8 cellular contexts compared by ENCODE assay signal in genomic region chr19:55642153-55643002, GRCh38. TPM values are rescaled to one million over a fixed set of nuclear protein-coding genes. Genes with fewer than 3 reads are reported as not detected.
DNase-seq lines count a peak whose midpoint lies in the region; ATAC-seq and TF ChIP-seq lines count a peak whose summit lies in the region.

No MANE protein-coding gene starts in this region.

- H3K27me3 Mint-ChIP-seq in activated CD8-positive, alpha-beta T cell treated with anti-CD3 and anti-CD28 coated beads, Interleukin-2, amount 10 ng/mL, durations not matched to agents 7 days and 5 days (ENCODE audit: low read depth) = no peaks in the 10 kb centered on the region

- intact Hi-C loops in prostate gland (cut with DNase I) = no loop called here

- peaks cover 37% of the 10 kb centered on the region for H3K36me3 Mint-ChIP-seq in activated CD8-positive, alpha-beta T cell treated with anti-CD3 and anti-CD28 coated beads, Interleukin-2, amount 10 ng/mL, durations not matched to agents 7 days and 5 days (ENCODE audit: low read depth)

- H3K4me3 Mint-ChIP-seq in activated CD8-positive, alpha-beta T cell treated with anti-CD3 and anti-CD28 coated beads, Interleukin-2, amount 10 ng/mL, durations not matched to agents 7 days and 5 days = peak overlapping the region; percentile 86

- peak overlapping the region; percentile 93 to 95 for H3K27ac ChIP-seq in prostate gland

- peaks cover 60% of the 10 kb centered on the region for H3K4me1 Mint-ChIP-seq in activated CD8-positive, alpha-beta T cell treated with anti-CD3 and anti-CD28 coated beads, Interleukin-2, amount 10 ng/mL, durations not matched to agents 7 days and 5 days (ENCODE audit: low read depth)

- H3K36me3 ChIP-seq in prostate gland = no peaks in the 10 kb centered on the region

- CTCF ChIA-PET in activated CD8-positive, alpha-beta T cell treated with anti-CD3 and anti-CD28 coated beads, Interleukin-2, amount 10 ng/mL, durations not matched to agents 7 days and 5 days (lab: Charles Lee) = interaction anchor here (1.0 to 2.0 kb wide), 5 partner anchors 9 to 43 kb away, joined by 3 to 17 read pairs (median 6); partner anchors contain the start of genes FIZ1, U2AF2 and ZNF865

- TF ChIP-seq CTCF in foreskin fibroblast (IDR thresholded peaks at IDR 0.05; ENCODE audit: low read depth, low read length) (no peak), prostate gland (IDR thresholded peaks at IDR 0.05) (no peak), GM20000 (IDR thresholded peaks at IDR 0.05; ENCODE audit: extremely low read depth, missing control alignments) (no peak)

- no peaks in the 10 kb centered on the region for H3K9me3 Mint-ChIP-seq in activated CD8-positive, alpha-beta T cell treated with anti-CD3 and anti-CD28 coated beads, Interleukin-2, amount 10 ng/mL, durations not matched to agents 7 days and 5 days (ENCODE audit: insufficient read depth)

- ATAC-seq in HG03280 (IDR thresholded peaks at IDR 0.05; ENCODE audit: unreplicated experiment) = peak; percentile 0
- ATAC-seq in activated CD8-positive, alpha-beta T cell treated with anti-CD3 and anti-CD28 coated beads, Interleukin-2, amount 10 ng/mL, durations not matched to agents 7 days and 5 days = peak; percentile 12

- under 1% methylated on average over 28 of the region's 65 CpGs for WGBS in prostate gland

- POLR2A ChIA-PET in activated CD8-positive, alpha-beta T cell treated with anti-CD3 and anti-CD28 coated beads, Interleukin-2, amount 10 ng/mL, durations not matched to agents 7 days and 5 days (lab: Charles Lee) = interaction anchor here (0.9 to 1.9 kb wide), 4 partner anchors 10 to 25 kb away, joined by 3 to 7 read pairs (median 4); partner anchors contain the start of gene U2AF2

- H3K27ac Mint-ChIP-seq in activated CD8-positive, alpha-beta T cell treated with anti-CD3 and anti-CD28 coated beads, Interleukin-2, amount 10 ng/mL, durations not matched to agents 7 days and 5 days = peak overlapping the region; percentile 95

- no peaks in the 10 kb centered on the region for H3K9me3 ChIP-seq in prostate gland

- peaks cover 31% of the 10 kb centered on the region for H3K4me1 ChIP-seq in prostate gland (replicated peaks)

- H3K27me3 ChIP-seq in prostate gland (replicated peaks; ENCODE audit: insufficient read depth) = no peaks in the 10 kb centered on the region

- peak overlapping the region; percentile 80 to 86 for H3K4me3 ChIP-seq in foreskin fibroblast (ENCODE audit: low read depth in 1 of 2, low read length in 2 of 2)
- peak overlapping the region; percentile 85 to 91 for H3K4me3 ChIP-seq in prostate gland

- TF ChIP-seq POLR2A in prostate gland (IDR thresholded peaks at IDR 0.05) = no peak

- DNase-seq in D341Med (ENCODE audit: low spot score) = peak; percentile 53
- DNase-seq in activated CD8-positive, alpha-beta T cell treated with anti-CD3 and anti-CD28 coated beads, Interleukin-2, amount 10 ng/mL, durations not matched to agents 7 days and 5 days = peak; percentile 47
- peak in 1 of 2 donors; percentile 66 for DNase-seq in foreskin fibroblast
- no peak for DNase-seq in prostate gland (ENCODE audit: low spot score)
- no peak for DNase-seq in COLO829 (ENCODE audit: low spot score)
- DNase-seq in GM20000 (ENCODE audit: low spot score) = no peak
- DNase-seq in SKM-1 (lab: John Stamatoyannopoulos, UW; ENCODE audit: unreplicated experiment) = no peak

RNA-seq across cellular contexts. Expression of gene ZNF581, which starts 1.1 kb away (rescaled TPM):
- 10 to 100 TPM; 22.7 to 24.4 TPM for total RNA-seq in activated CD8-positive, alpha-beta T cell treated with anti-CD3 and anti-CD28 coated beads, Interleukin-2, amount 10 ng/mL, durations not matched to agents 7 days and 5 days
- total RNA-seq in prostate gland = 10 to 100 TPM; 19.7 to 20.6 TPM

RNA-seq across cellular contexts. Expression of gene ZNF580, which starts 1.6 kb away (rescaled TPM):
- 10 to 100 TPM; 30.2 to 32.1 TPM for total RNA-seq in activated CD8-positive, alpha-beta T cell treated with anti-CD3 and anti-CD28 coated beads, Interleukin-2, amount 10 ng/mL, durations not matched to agents 7 days and 5 days
- total RNA-seq in prostate gland = 10 to 100 TPM; 49.7 to 70.5 TPM

RNA-seq across cellular contexts. Expression of gene CCDC106, which starts 5.6 kb away (rescaled TPM):
- 1 to 10 TPM; 8.7 to 9.4 TPM for total RNA-seq in activated CD8-positive, alpha-beta T cell treated with anti-CD3 and anti-CD28 coated beads, Interleukin-2, amount 10 ng/mL, durations not matched to agents 7 days and 5 days
- total RNA-seq in prostate gland = 10 to 100 TPM; 17.7 to 70.2 TPM

RNA-seq across cellular contexts. Expression of gene U2AF2, which starts 12.5 kb away (rescaled TPM):
- total RNA-seq in activated CD8-positive, alpha-beta T cell treated with anti-CD3 and anti-CD28 coated beads, Interleukin-2, amount 10 ng/mL, durations not matched to agents 7 days and 5 days = 100 to 1,000 TPM; 296 to 321 TPM
- total RNA-seq in prostate gland = 100 to 1,000 TPM in 1 of 2 donors, 10 to 100 TPM in 1; 99.2 to 224 TPM

RNA-seq across cellular contexts. Expression of gene ZNF784, which starts 18.0 kb away (rescaled TPM):
- total RNA-seq in activated CD8-positive, alpha-beta T cell treated with anti-CD3 and anti-CD28 coated beads, Interleukin-2, amount 10 ng/mL, durations not matched to agents 7 days and 5 days = 1 to 10 TPM; 5.2 to 5.3 TPM
- total RNA-seq in prostate gland = 10 to 100 TPM in 1 of 2 donors, 1 to 10 TPM in 1; 8.9 to 17.2 TPM

Comparison
In these comparisons a context has a peak if more than half of its experiments do, and no peak if none do; other contexts are left out.
1. DNase-seq: peak in D341Med (single experiment) and activated CD8-positive, alpha-beta T cell treated with anti-CD3 and anti-CD28 coated beads, Interleukin-2, amount 10 ng/mL, durations not matched to agents 7 days and 5 days (single experiment); none in prostate gland (single experiment), COLO829 (single experiment), GM20000 (single experiment) and SKM-1 (single experiment).